1 cellular context compared by ENCODE assay signal in the genomic region with DNA sequence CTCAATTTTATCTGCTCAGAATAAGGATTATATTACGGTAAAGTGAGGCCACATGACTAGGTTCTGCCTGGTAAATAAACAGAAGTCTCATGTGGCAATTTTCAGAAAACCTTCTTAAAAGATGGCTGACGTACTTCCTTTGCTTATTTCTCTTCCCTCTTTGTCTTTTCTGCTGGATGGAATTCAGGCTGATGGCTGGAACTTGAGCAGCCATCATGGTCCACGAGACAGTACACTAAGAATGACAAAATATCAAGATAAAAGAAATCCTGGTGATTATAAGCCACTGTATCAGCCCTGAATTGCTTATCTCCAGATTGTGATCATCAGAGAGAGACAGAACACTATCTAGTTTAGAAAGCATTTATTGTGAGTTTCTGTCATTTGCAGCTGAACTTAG.
TF ChIP-seq lines count a peak whose summit lies in the region.

No MANE protein-coding gene starts in this region.

TF ChIP-seq in HEK293, 187 proteins besides CTCF, POLR2A, EP300 and RAD21 (continued from another document):
- TF ChIP-seq ZNF394 (tag by site-specific recombination; IDR thresholded peaks at IDR 0.05; ENCODE audit: borderline replicate concordance) (no peak), GLI2 (tag by site-specific recombination; IDR thresholded peaks at IDR 0.05; ENCODE audit: borderline replicate concordance, low read depth) (no peak), TRIM28 (IDR thresholded peaks at IDR 0.05; ENCODE audit: borderline replicate concordance, low read length) (peak; percentile 36; the same call in 1 of the 2 replicates), SETDB1 (IDR thresholded peaks at IDR 0.05; ENCODE audit: insufficient read length, low read length) (peak; percentile 89), ZNF37A (tag by site-specific recombination; IDR thresholded peaks at IDR 0.05) (no peak)
TF ChIP-seq in HEK293: peak in this region for 2.
